In the genomic region with DNA sequence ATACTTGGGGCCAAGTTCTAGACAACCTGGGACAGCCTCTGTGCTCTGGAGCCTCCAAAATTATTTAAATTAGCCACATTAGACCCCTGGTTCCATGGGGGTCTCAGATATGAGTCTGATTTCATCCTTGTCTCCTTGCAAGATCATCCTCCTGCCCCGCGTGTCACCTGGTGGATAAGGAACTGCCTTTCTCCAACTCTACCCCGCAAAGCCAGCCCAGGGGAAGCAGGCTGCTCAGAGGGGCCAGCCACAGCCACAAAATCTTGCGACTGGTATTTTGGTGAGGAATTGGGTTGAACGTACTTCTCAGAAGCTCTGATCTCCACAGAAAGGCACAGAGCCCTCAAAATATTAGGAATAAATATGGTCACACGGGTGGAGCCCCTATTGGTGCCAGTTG, we compare ENCODE assay signal across 16 cellular contexts.
DNase-seq lines count a peak whose midpoint lies in the region; ATAC-seq and TF ChIP-seq lines count a peak whose summit lies in the region.
"Had no signal": no experiment of that assay in that cellular context is flagged by ENCODE, and none has a peak within 500 bp of the region (broad histone marks: within the 10 kb centered on the region; RNA-seq: fewer than 3 reads in every experiment).

No MANE protein-coding gene starts in this region.

- H3K36me3 Mint-ChIP-seq in activated CD8-positive, alpha-beta T cell treated with anti-CD3 and anti-CD28 coated beads, Interleukin-2, amount 10 ng/mL, durations not matched to agents 7 days and 5 days (ENCODE audit: low read depth), result peaks cover 9% of the 10 kb centered on the region
- H3K36me3 Mint-ChIP-seq in activated CD8-positive, alpha-beta T cell treated with anti-CD3 and anti-CD28 coated beads for 36 hours (ENCODE audit: low read depth), result peaks cover 3% of the 10 kb centered on the region
- no peaks in the 10 kb centered on the region for H3K36me3 Mint-ChIP-seq in osteocyte (ENCODE audit: unreplicated experiment)
- H3K36me3 Mint-ChIP-seq: CD8-positive, alpha-beta T cell had no signal

- peaks cover 15% of the 10 kb centered on the region for H3K27me3 Mint-ChIP-seq in activated CD8-positive, alpha-beta T cell treated with anti-CD3 and anti-CD28 coated beads, Interleukin-2, amount 10 ng/mL, durations not matched to agents 7 days and 5 days (ENCODE audit: low read depth)
- H3K27me3 Mint-ChIP-seq in activated CD8-positive, alpha-beta T cell treated with anti-CD3 and anti-CD28 coated beads for 36 hours, result peaks cover 12% of the 10 kb centered on the region
- peaks cover 24% of the 10 kb centered on the region for H3K27me3 Mint-ChIP-seq in osteocyte (ENCODE audit: unreplicated experiment)

- intact Hi-C loops in activated CD8-positive, alpha-beta T cell treated with anti-CD3 and anti-CD28 coated beads for 36 hours (cut with micrococcal nuclease), result no loop called here

- CTCF ChIA-PET in activated CD8-positive, alpha-beta T cell treated with anti-CD3 and anti-CD28 coated beads, Interleukin-2, amount 10 ng/mL, durations not matched to agents 7 days and 5 days (lab: Charles Lee), result no interaction called here
- CTCF ChIA-PET in activated CD8-positive, alpha-beta T cell treated with anti-CD3 and anti-CD28 coated beads for 36 hours (lab: Charles Lee), result no interaction called here

- peak; percentile 11 for DNase-seq in activated CD8-positive, alpha-beta T cell treated with anti-CD3 and anti-CD28 coated beads, Interleukin-2, amount 10 ng/mL, durations not matched to agents 7 days and 5 days
- DNase-seq in activated CD8-positive, alpha-beta T cell treated with anti-CD3 and anti-CD28 coated beads for 36 hours, result no peak
- DNase-seq in KBM-7, result peak; percentile 32
- DNase-seq in osteocyte (ENCODE audit: extremely low spot score, unreplicated experiment), result peak; percentile 76
- DNase-seq in GM20000 (ENCODE audit: low spot score), result no peak
- DNase-seq: AML-193; Caco-2; Calu3; CD4-positive, alpha-beta T cell; CD8-positive, alpha-beta T cell; DMS79 treated with DMSO at 0.1 percent for 48 hours; GF-D8 had no signal

- H3K27ac Mint-ChIP-seq in activated CD8-positive, alpha-beta T cell treated with anti-CD3 and anti-CD28 coated beads, Interleukin-2, amount 10 ng/mL, durations not matched to agents 7 days and 5 days, result no peak overlapping the region
- H3K27ac Mint-ChIP-seq in activated CD8-positive, alpha-beta T cell treated with anti-CD3 and anti-CD28 coated beads for 36 hours, result no peak overlapping the region
- no peak overlapping the region for H3K27ac Mint-ChIP-seq in osteocyte (ENCODE audit: unreplicated experiment)
- H3K27ac Mint-ChIP-seq: B cell; CD4-positive, alpha-beta T cell; CD8-positive, alpha-beta T cell had no signal

- H3K9me3 Mint-ChIP-seq in activated CD8-positive, alpha-beta T cell treated with anti-CD3 and anti-CD28 coated beads, Interleukin-2, amount 10 ng/mL, durations not matched to agents 7 days and 5 days (ENCODE audit: insufficient read depth), result no peaks in the 10 kb centered on the region
- peaks cover 6% of the 10 kb centered on the region for H3K9me3 Mint-ChIP-seq in activated CD8-positive, alpha-beta T cell treated with anti-CD3 and anti-CD28 coated beads for 36 hours
- peaks cover 6% of the 10 kb centered on the region for H3K9me3 Mint-ChIP-seq in osteocyte (ENCODE audit: unreplicated experiment)
- H3K9me3 Mint-ChIP-seq: CD4-positive, alpha-beta T cell had no signal

- TF ChIP-seq CTCF in activated CD8-positive, alpha-beta T cell treated with anti-CD3 and anti-CD28 coated beads for 36 hours (IDR thresholded peaks at IDR 0.05), result no peak
- TF ChIP-seq CTCF in osteocyte (IDR thresholded peaks at IDR 0.05), result no peak
- no peak for TF ChIP-seq CTCF in GM20000 (IDR thresholded peaks at IDR 0.05; ENCODE audit: extremely low read depth, missing control alignments)

- H3K4me3 Mint-ChIP-seq in activated CD8-positive, alpha-beta T cell treated with anti-CD3 and anti-CD28 coated beads, Interleukin-2, amount 10 ng/mL, durations not matched to agents 7 days and 5 days, result no peak overlapping the region
- H3K4me3 Mint-ChIP-seq in activated CD8-positive, alpha-beta T cell treated with anti-CD3 and anti-CD28 coated beads for 36 hours, result no peak overlapping the region
- H3K4me3 Mint-ChIP-seq in osteocyte (ENCODE audit: unreplicated experiment), result no peak overlapping the region
- H3K4me3 Mint-ChIP-seq: B cell; CD4-positive, alpha-beta T cell; CD8-positive, alpha-beta T cell had no signal

- peaks cover 31% of the 10 kb centered on the region for H3K4me1 Mint-ChIP-seq in activated CD8-positive, alpha-beta T cell treated with anti-CD3 and anti-CD28 coated beads, Interleukin-2, amount 10 ng/mL, durations not matched to agents 7 days and 5 days (ENCODE audit: low read depth)
- H3K4me1 Mint-ChIP-seq in activated CD8-positive, alpha-beta T cell treated with anti-CD3 and anti-CD28 coated beads for 36 hours (ENCODE audit: low read depth), result peaks cover 24% of the 10 kb centered on the region
- H3K4me1 Mint-ChIP-seq in osteocyte (ENCODE audit: unreplicated experiment), result no peaks in the 10 kb centered on the region

- POLR2A ChIA-PET in activated CD8-positive, alpha-beta T cell treated with anti-CD3 and anti-CD28 coated beads, Interleukin-2, amount 10 ng/mL, durations not matched to agents 7 days and 5 days (lab: Charles Lee), result no interaction called here
- POLR2A ChIA-PET in activated CD8-positive, alpha-beta T cell treated with anti-CD3 and anti-CD28 coated beads for 36 hours (lab: Charles Lee), result no interaction called here

- in situ Hi-C loops in KBM-7 (cut with MboI; ENCODE audit: low pct_unique_long_range_greater_than_20kb, low sequenced_read_pairs), result no loop called here

- no peak for ATAC-seq in activated CD8-positive, alpha-beta T cell treated with anti-CD3 and anti-CD28 coated beads, Interleukin-2, amount 10 ng/mL, durations not matched to agents 7 days and 5 days
- no peak for ATAC-seq in activated CD8-positive, alpha-beta T cell treated with anti-CD3 and anti-CD28 coated beads for 36 hours
- ATAC-seq in HG02642 (IDR thresholded peaks at IDR 0.05; ENCODE audit: poor library complexity, unreplicated experiment), result no peak
- ATAC-seq in esophagus mucosa, result no peak
- ATAC-seq: A549; CD8-positive, alpha-beta T cell had no signal

Comparison
In these comparisons a context has a peak if more than half of its experiments do, and no peak if none do; other contexts are left out.
1. DNase-seq: peak in activated CD8-positive, alpha-beta T cell treated with anti-CD3 and anti-CD28 coated beads, Interleukin-2, amount 10 ng/mL, durations not matched to agents 7 days and 5 days (single experiment), KBM-7 (single experiment) and osteocyte (single experiment); none in activated CD8-positive, alpha-beta T cell treated with anti-CD3 and anti-CD28 coated beads for 36 hours (single experiment) and GM20000 (single experiment).